In genomic region chr1:42328047-42328625, GRCh38 we compare ENCODE assay signal across 19 cellular contexts. TPM values are rescaled to one million over a fixed set of nuclear protein-coding genes. Genes with fewer than 3 reads are reported as not detected.
DNase-seq lines count a peak whose midpoint lies in the region; ATAC-seq, FAIRE-seq and TF ChIP-seq lines count a peak whose summit lies in the region.
"Had no signal": no experiment of that assay in that cellular context is flagged by ENCODE, and none has a peak within 500 bp of the region (broad histone marks: within the 10 kb centered on the region; RNA-seq: fewer than 3 reads in every experiment).

No MANE protein-coding gene starts in this region.

- no peak overlapping the region for H3K9ac ChIP-seq in endothelial cell of umbilical vein (replicated peaks; ENCODE audit: extremely low read depth, insufficient read depth, low read length)
- H3K9ac ChIP-seq: GM23248 had no signal

- H4K20me1 ChIP-seq in endothelial cell of umbilical vein (replicated peaks; ENCODE audit: control insufficient read depth, extremely low read depth, insufficient read depth, low read length), result peaks cover 14% of the 10 kb centered on the region

- H3K4me1 Mint-ChIP-seq in WTC11, result peaks cover 43% of the 10 kb centered on the region

- CTCF ChIA-PET in WTC11 (lab: Charles Lee), result interaction anchor here (1.1 kb wide), 1 partner anchor 16 kb away, joined by 3 read pairs; no protein-coding TSS in a partner anchor
- CTCF ChIA-PET in endothelial cell of umbilical vein (lab: Charles Lee), result interaction anchor here (0.5 to 2.1 kb wide), 2 partner anchors 13 to 155 kb away, joined by 3 to 6 read pairs; no protein-coding TSS in a partner anchor

- 91% methylated on average over 5 of the region's 5 CpGs for WGBS in right cardiac atrium

- no peak overlapping the region for H3K27ac Mint-ChIP-seq in WTC11

- intact Hi-C loops in endothelial cell of umbilical vein (cut with micrococcal nuclease) (no loop called here), right cardiac atrium (cut with DNase I) (no loop called here)

- peaks cover 0 to 2% of the 10 kb centered on the region in 2 experiments for H3K36me3 ChIP-seq in endothelial cell of umbilical vein (ENCODE audit: control insufficient read depth in 2 of 2, extremely low read depth in 1 of 2, insufficient read depth in 2 of 2, low read length in 2 of 2)
- H3K36me3 ChIP-seq: BE2C had no signal

- H3K4me1 ChIP-seq in endothelial cell of umbilical vein (ENCODE audit: control insufficient read depth, extremely low read depth, insufficient read depth, low read length) (peaks cover 7% of the 10 kb centered on the region), right cardiac atrium (ENCODE audit: control insufficient read depth, insufficient read depth, low read length) (peaks cover 4% of the 10 kb centered on the region)

- dilution Hi-C loops in endothelial cell of umbilical vein (cut with MboI; ENCODE audit: extremely low pct_ligation_motif_present, low sequenced_read_pairs), result no loop called here

- DNase-seq in H54 (ENCODE audit: insufficient read length, low spot score), result no peak
- DNase-seq in WTC11 (ENCODE audit: low spot score), result no peak
- DNase-seq in endothelial cell of umbilical vein (ENCODE audit: low read depth, low spot score), result no peak
- no peak for DNase-seq in right cardiac atrium
- DNase-seq in HT-29 (ENCODE audit: low spot score), result no peak
- DNase-seq in hepatic stellate cell (ENCODE audit: low spot score), result no peak
- DNase-seq: BE2C; Caco-2; CD4-positive, alpha-beta memory T cell; DMS53; GF-D8; GM23248 had no signal

- no peak overlapping the region for H3K4me2 ChIP-seq in endothelial cell of umbilical vein (ENCODE audit: insufficient read depth, low read length)
- H3K4me2 ChIP-seq: A549 had no signal

- TF ChIP-seq POLR2A in H54 (IDR thresholded peaks at IDR 0.05; ENCODE audit: low read depth, low read length), result no peak
- TF ChIP-seq POLR2A in endothelial cell of umbilical vein (IDR thresholded peaks at IDR 0.05; ENCODE audit: low read depth, low read length), result no peak

- FAIRE-seq in H54 (lab: Jason Lieb, UNC) (peak; percentile 48), endothelial cell of umbilical vein (lab: Jason Lieb, UNC) (peak; percentile 24)
- FAIRE-seq: A549, HepG2, HTR-8/SVneo had no signal

- H3K9me3 Mint-ChIP-seq in WTC11, result no peaks in the 10 kb centered on the region
- H3K9me3 Mint-ChIP-seq: CD4-positive, alpha-beta memory T cell had no signal

- H3K79me2 ChIP-seq in endothelial cell of umbilical vein (ENCODE audit: control insufficient read depth, insufficient read depth, low read length), result peaks cover 95% of the 10 kb centered on the region

- H3K9me3 ChIP-seq in endothelial cell of umbilical vein (replicated peaks; ENCODE audit: control insufficient read depth, insufficient read depth, low read length), result no peaks in the 10 kb centered on the region
- H3K9me3 ChIP-seq in right cardiac atrium (ENCODE audit: control insufficient read depth, low read length), result no peaks in the 10 kb centered on the region
- H3K9me3 ChIP-seq: A549, BE2C, Caco-2, HAP-1 had no signal

- POLR2A ChIA-PET in WTC11 (lab: Charles Lee), result interaction anchor here (1.2 kb wide), 1 partner anchor 12 kb away, joined by 3 read pairs; no protein-coding TSS in a partner anchor
- POLR2A ChIA-PET in endothelial cell of umbilical vein (lab: Charles Lee), result no interaction called here

- H3K9me1 ChIP-seq in endothelial cell of umbilical vein (replicated peaks; ENCODE audit: control insufficient read depth, extremely low read depth, insufficient read depth, low read length), result peaks cover 2% of the 10 kb centered on the region

- H3K4me3 Mint-ChIP-seq in WTC11, result no peak overlapping the region

- H3K27me3 ChIP-seq in endothelial cell of umbilical vein (ENCODE audit: control insufficient read depth in 2 of 2, insufficient read depth in 2 of 2, low read length in 2 of 2) (no peaks in the 10 kb centered on the region), right cardiac atrium (ENCODE audit: control insufficient read depth, insufficient read depth) (no peaks in the 10 kb centered on the region)
- H3K27me3 ChIP-seq: BE2C had no signal

- BruUV-seq in endothelial cell of umbilical vein (replicated peaks; lab: Mats Ljungman, UMichigan), result no TSS peak

- no peaks in the 10 kb centered on the region for H3K36me3 Mint-ChIP-seq in WTC11

- TF ChIP-seq CTCF in WTC11 (IDR thresholded peaks at IDR 0.05), result no peak
- TF ChIP-seq CTCF in endothelial cell of umbilical vein (IDR thresholded peaks at IDR 0.05; ENCODE audit: extremely low read depth in 1 of 2, insufficient read depth in 1 of 2, low read depth in 1 of 2, low read length in 2 of 2), result no peak

- H3K4me3 ChIP-seq in endothelial cell of umbilical vein (replicated peaks in 1 of 3; ENCODE audit: insufficient read depth in 1 of 3, low read depth in 1 of 3, low read length in 3 of 3), result no peak overlapping the region
- H3K4me3 ChIP-seq in right cardiac atrium (ENCODE audit: low read length), result no peak overlapping the region
- H3K4me3 ChIP-seq: A549, GM23248, HAP-1 had no signal

- no peak overlapping the region for H2AFZ ChIP-seq in endothelial cell of umbilical vein (ENCODE audit: low read depth, low read length)
- H2AFZ ChIP-seq: GM23248 had no signal

- no peak overlapping the region for H3K27ac ChIP-seq in endothelial cell of umbilical vein (ENCODE audit: insufficient read depth, low read depth, low read length)
- H3K27ac ChIP-seq in right cardiac atrium (ENCODE audit: low read length), result no peak overlapping the region
- H3K27ac ChIP-seq: A549, C4-2B, GM23248 had no signal

- ATAC-seq in WTC11 (peak; percentile 79), right cardiac atrium (no peak), GM21529 (IDR thresholded peaks at IDR 0.05; ENCODE audit: unreplicated experiment) (no peak)
- ATAC-seq: A549, HepG2 had no signal

- no peaks in the 10 kb centered on the region for H3K27me3 Mint-ChIP-seq in WTC11 (ENCODE audit: low read depth)
- H3K27me3 Mint-ChIP-seq: CD4-positive, alpha-beta memory T cell had no signal

TF ChIP-seq in WTC11, 78 proteins besides CTCF, POLR2A, EP300 and RAD21 (continues in another document):
- TF ChIP-seq ZBTB21 (CRISPR knock-in tag; IDR thresholded peaks at IDR 0.05; ENCODE audit: borderline replicate concordance), result no peak
- TF ChIP-seq NFYB (CRISPR knock-in tag; conservative IDR thresholded peaks at IDR 0.05; ENCODE audit: low read depth), result no peak
- no peak for TF ChIP-seq ZNF671 (CRISPR knock-in tag; IDR thresholded peaks at IDR 0.05)
- no peak for TF ChIP-seq ZNF121 (CRISPR knock-in tag; IDR thresholded peaks at IDR 0.05)
- TF ChIP-seq HMGA2 (CRISPR knock-in tag; IDR thresholded peaks at IDR 0.05), result no peak
- no peak for TF ChIP-seq ZNF317 (CRISPR knock-in tag; IDR thresholded peaks at IDR 0.05; ENCODE audit: borderline replicate concordance, low read depth)

TF ChIP-seq in endothelial cell of umbilical vein, 7 proteins besides CTCF, POLR2A, EP300 and RAD21:
- TF ChIP-seq JUN (IDR thresholded peaks at IDR 0.05; ENCODE audit: borderline replicate concordance, insufficient read depth, insufficient read length, low read depth) (no peak), MYC (IDR thresholded peaks at IDR 0.05; ENCODE audit: low read depth, low read length) (no peak), FOS (IDR thresholded peaks at IDR 0.05; ENCODE audit: borderline replicate concordance, insufficient read depth, low read length) (no peak), POLR2AphosphoS5 (IDR thresholded peaks at IDR 0.05; ENCODE audit: insufficient read depth, low read depth, low read length) (no peak), GATA2 (IDR thresholded peaks at IDR 0.05; ENCODE audit: insufficient read depth, insufficient read length, low read depth, low read length) (no peak), EZH2 (IDR thresholded peaks at IDR 0.05; ENCODE audit: borderline replicate concordance, low read depth, low read length, severe bottlenecking) (no peak)
- TF ChIP-seq, protein P1, sequence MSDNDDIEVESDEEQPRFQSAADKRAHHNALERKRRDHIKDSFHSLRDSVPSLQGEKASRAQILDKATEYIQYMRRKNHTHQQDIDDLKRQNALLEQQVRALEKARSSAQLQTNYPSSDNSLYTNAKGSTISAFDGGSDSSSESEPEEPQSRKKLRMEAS (IDR thresholded peaks at IDR 0.05; ENCODE audit: insufficient read depth, insufficient read length), result no peak
TF ChIP-seq in endothelial cell of umbilical vein: peak in this region for 0.

RNA-seq across cellular contexts. Expression of gene FOXJ3, which starts 6.9 kb away (rescaled TPM):
- total RNA-seq in WTC11 (2021) (38.6 to 43.3 TPM (median 40.7 TPM) in 3 replicates), endothelial cell of umbilical vein (36.5 and 38.8 TPM in 2 replicates), right cardiac atrium (10 to 100 TPM; 41.8 to 50.5 (median 45.3) TPM)
- polyA plus RNA-seq in endothelial cell of umbilical vein (34.7 and 35.4 TPM in 2 replicates), right cardiac atrium (15.0 TPM)
- 17.4 and 18.3 TPM in 2 replicates for polyA plus RNA-seq in endothelial cell of umbilical vein (2011; cell fraction: cytosol; rRNA removed)
- 51.2 and 53.3 TPM in 2 replicates for polyA plus RNA-seq in endothelial cell of umbilical vein (2011; cell fraction: nucleus; rRNA removed)
- polyA plus RNA-seq in endothelial cell of umbilical vein (2012), result 13.1 and 18.6 TPM in 2 replicates
- polyA minus RNA-seq in endothelial cell of umbilical vein, result 38.4 and 47.4 TPM in 2 replicates
- 24.2 TPM for polyA minus RNA-seq in endothelial cell of umbilical vein (2011; cell fraction: cytosol; rRNA and poly(A)+ RNA removed)
- polyA minus RNA-seq in endothelial cell of umbilical vein (2011; cell fraction: nucleus; rRNA and poly(A)+ RNA removed), result 66.7 and 96.1 TPM in 2 replicates
- total RNA-seq in HT-29 (2014; rRNA removed; shearing (Covaris generic)), result 16.7 and 16.8 TPM in 2 replicates

RNA-seq across cellular contexts. Expression of gene RIMKLA, which starts 52.5 kb away (rescaled TPM):
- 8.3 to 17.3 TPM (median 15.9 TPM) in 3 replicates for total RNA-seq in WTC11 (2021)
- total RNA-seq in endothelial cell of umbilical vein, result not detected in 2 replicates
- under 0.01 and 0.01 TPM in 2 replicates for polyA plus RNA-seq in endothelial cell of umbilical vein
- under 0.01 TPM in 1 of 2 replicates, not detected in the other for polyA plus RNA-seq in endothelial cell of umbilical vein (2011; cell fraction: cytosol; rRNA removed)
- polyA plus RNA-seq in endothelial cell of umbilical vein (2011; cell fraction: nucleus; rRNA removed), result not detected in 2 replicates
- polyA plus RNA-seq in endothelial cell of umbilical vein (2012), result 0.01 TPM in 1 of 2 replicates, not detected in the other
- polyA minus RNA-seq in endothelial cell of umbilical vein, result not detected in 2 replicates
- 0.20 TPM for polyA minus RNA-seq in endothelial cell of umbilical vein (2011; cell fraction: cytosol; rRNA and poly(A)+ RNA removed)
- not detected in 2 replicates for polyA minus RNA-seq in endothelial cell of umbilical vein (2011; cell fraction: nucleus; rRNA and poly(A)+ RNA removed)
- total RNA-seq in right cardiac atrium, result 1 to 10 TPM; 3.5 to 6.5 (median 5.3) TPM
- polyA plus RNA-seq in right cardiac atrium, result 3.2 TPM
- total RNA-seq in HT-29 (2014; rRNA removed; shearing (Covaris generic)), result 1.3 and 1.6 TPM in 2 replicates
- polyA plus RNA-seq: AG04450 had no signal
